31 cellular contexts compared by ENCODE assay signal in the genomic region with DNA sequence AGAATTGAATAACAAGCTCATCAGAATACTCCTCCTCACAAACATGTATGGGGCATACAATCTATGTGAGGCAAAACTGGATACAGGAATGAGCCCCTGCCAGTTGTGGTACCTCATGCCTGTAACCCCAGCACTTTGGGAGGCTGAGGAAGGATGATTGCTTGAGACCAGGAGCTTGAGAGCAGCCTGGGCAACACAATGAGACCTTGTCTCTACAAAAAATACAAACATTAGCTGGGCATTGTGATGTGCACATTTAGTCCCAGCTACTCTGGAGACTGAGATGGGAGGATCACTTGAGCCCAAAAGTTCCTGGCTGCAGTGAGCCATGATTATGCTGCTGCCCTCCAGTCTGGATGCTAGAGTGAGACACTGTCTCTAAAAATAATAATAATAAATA.
"Had no signal": no experiment of that assay in that cellular context is flagged by ENCODE, and none has a peak within 500 bp of the region (broad histone marks: within the 10 kb centered on the region; RNA-seq: fewer than 3 reads in every experiment).

No MANE protein-coding gene starts in this region.

- H3K27me3 ChIP-seq: ascending aorta, cardiac muscle cell had no signal

- DNase-seq: activated B cell treated with CpG ODN at 0.5 μM for 24 hours; activated CD4-positive, alpha-beta T cell treated with anti-CD3 and anti-CD28 coated beads, Interleukin-2, amount 10 ng/mL, durations not matched to agents 24 days and 14 days; activated CD4-positive, alpha-beta T cell treated with anti-CD3 and anti-CD28 coated beads, Interleukin-2, amount 50 U/mL, for 4 hours; activated CD8-positive, alpha-beta T cell treated with anti-CD3 and anti-CD28 coated beads for 36 hours; activated effector memory CD4-positive, alpha-beta T cell treated with anti-CD3 and anti-CD28 coated beads, Interleukin-2, amount 50 U/mL, for 16 hours; activated naive CD4-positive, alpha-beta T cell; activated naive CD4-positive, alpha-beta T cell treated with anti-CD3 and anti-CD28 coated beads, Interleukin-2, amount 50 U/mL, for 16 hours; activated naive CD8-positive, alpha-beta T cell treated with anti-CD3 and anti-CD28 coated beads for 36 hours; activated T-cell treated with anti-CD3 and anti-CD28 coated beads, Interleukin-2, amount 50 U/mL, for 1 hour; activated T-cell treated with anti-CD3 and anti-CD28 coated beads, Interleukin-2, amount 50 U/mL, for 72 hours; amniotic stem cell; NCI-H1092 treated with DMSO at 0.1 percent for 48 hours; NCI-H1417; NCI-H146; NCI-H187; NCI-H2029 treated with DMSO at 0.1 percent for 48 hours; NCI-H2107; NCI-H2171; NCI-H510A; NCI-H748 treated with DMSO at 0.1 percent for 48 hours; NK-92 treated with Interleukin-12 subunit alpha and Interleukin-12 subunit beta, amount 100 ng/mL, for 24 hours; Right ventricle myocardium superior; SW 1271; T-helper 1 cell; T-helper 2 cell; T-helper 9 cell had no signal

- H3K27ac ChIP-seq: ascending aorta, cardiac muscle cell, VCaP had no signal

- H3K9me3 ChIP-seq: ascending aorta had no signal

- ATAC-seq: activated CD8-positive, alpha-beta T cell treated with anti-CD3 and anti-CD28 coated beads for 36 hours; activated T-cell treated with anti-CD3 and anti-CD28 coated beads, Interleukin-2, amount 50 U/mL, for 72 hours; activated T-helper 17 cell treated with anti-CD3 and anti-CD28 coated beads, Interleukin-2, amount 50 U/mL, for 72 hours; K562 had no signal

- H3K36me3 ChIP-seq: ascending aorta, cardiac muscle cell had no signal

- H3K4me3 ChIP-seq: ascending aorta, cardiac muscle cell, K562 had no signal

- H3K4me1 ChIP-seq: ascending aorta had no signal
